8 cellular contexts compared by ENCODE assay signal in the genomic region with DNA sequence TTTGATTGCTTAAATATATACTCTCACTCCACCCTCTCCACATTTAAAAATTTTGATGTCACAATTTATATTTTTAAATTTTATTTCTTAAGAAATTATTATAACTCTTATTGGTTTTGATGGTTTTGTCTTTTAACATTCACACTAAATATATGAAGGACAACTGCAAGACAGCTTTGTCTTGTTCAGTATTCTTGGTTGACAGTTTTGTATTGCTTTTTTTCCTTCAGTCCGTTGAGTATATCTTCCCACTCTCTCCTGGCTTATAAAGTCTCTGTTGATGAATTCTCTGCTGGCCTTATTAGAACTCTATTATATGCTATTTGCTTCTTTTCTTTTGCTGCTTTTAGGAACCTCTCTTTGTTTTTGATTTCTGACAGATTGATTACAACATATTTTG.
"Had no signal": no experiment of that assay in that cellular context is flagged by ENCODE, and none has a peak within 500 bp of the region (broad histone marks: within the 10 kb centered on the region; RNA-seq: fewer than 3 reads in every experiment).

No MANE protein-coding gene starts in this region.

- H3K27ac ChIP-seq: HL-60, KMS-11 had no signal

- DNase-seq: IMR-90, KBM-7, KG1 had no signal

- H3K4me3 ChIP-seq: K562 had no signal

- H3K27ac Mint-ChIP-seq: IgD-negative memory B cell had no signal

- H3K36me3 Mint-ChIP-seq: IgD-negative memory B cell had no signal

- H3K4me3 Mint-ChIP-seq: IgD-negative memory B cell had no signal

- ATAC-seq: HepG2, K562 had no signal

- H3K4me1 Mint-ChIP-seq: IgD-negative memory B cell had no signal

- H3K27me3 Mint-ChIP-seq: IgD-negative memory B cell had no signal
